In the genomic region with DNA sequence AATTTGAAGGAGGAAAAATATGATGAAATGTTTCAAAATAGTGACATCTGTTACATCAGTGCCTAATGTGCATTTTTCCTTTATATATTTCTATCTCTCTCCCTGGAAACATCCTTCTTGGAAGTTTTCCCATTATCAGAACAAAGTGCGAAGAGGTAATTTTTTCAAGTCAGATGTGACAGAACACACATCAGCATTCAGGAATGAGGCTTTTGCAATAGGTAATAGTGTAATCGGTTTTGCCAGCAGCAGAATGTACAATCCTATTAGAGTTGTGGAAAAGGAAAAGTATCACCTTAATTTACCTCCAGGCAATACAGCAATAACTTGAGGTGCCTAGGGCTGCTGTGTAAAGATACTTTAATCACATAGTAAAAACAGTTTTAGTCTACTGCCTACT, we compare ENCODE assay signal across 15 cellular contexts.
"Had no signal": no experiment of that assay in that cellular context is flagged by ENCODE, and none has a peak within 500 bp of the region (broad histone marks: within the 10 kb centered on the region; RNA-seq: fewer than 3 reads in every experiment).

No MANE protein-coding gene starts in this region.

- H3K4me3 Mint-ChIP-seq: activated naive CD4-positive, alpha-beta T cell treated with anti-CD3 and anti-CD28 coated beads, Interleukin-2, amount 50 U/mL, for 24 hours; activated T-cell treated with anti-CD3 and anti-CD28 coated beads, Interleukin-2, amount 50 U/mL, for 72 hours; naive thymus-derived CD4-positive, alpha-beta T cell; stimulated activated memory B cell treated with anti-CD40 and anti-IgM and Interleukin-4, amounts not matched to agents 10 μg/mL and 1 μg/mL and 100 μg/mL, for 72 hours had no signal

- H3K4me1 ChIP-seq: adrenal gland, sigmoid colon, spleen had no signal

- H3K9me3 ChIP-seq: adrenal gland, pancreas, sigmoid colon, spleen had no signal

- H3K27me3 ChIP-seq: adrenal gland, pancreas, sigmoid colon, spleen had no signal

- H3K36me3 ChIP-seq: adrenal gland, pancreas, sigmoid colon, spleen had no signal

- H3K4me1 Mint-ChIP-seq: activated naive CD4-positive, alpha-beta T cell treated with anti-CD3 and anti-CD28 coated beads, Interleukin-2, amount 50 U/mL, for 24 hours; naive thymus-derived CD4-positive, alpha-beta T cell; stimulated activated memory B cell treated with anti-CD40 and anti-IgM and Interleukin-4, amounts not matched to agents 10 μg/mL and 1 μg/mL and 100 μg/mL, for 72 hours had no signal

- H3K27ac Mint-ChIP-seq: activated naive CD4-positive, alpha-beta T cell treated with anti-CD3 and anti-CD28 coated beads, Interleukin-2, amount 50 U/mL, for 24 hours; activated T-cell treated with anti-CD3 and anti-CD28 coated beads, Interleukin-2, amount 50 U/mL, for 72 hours; naive thymus-derived CD4-positive, alpha-beta T cell; stimulated activated memory B cell treated with anti-CD40 and anti-IgM and Interleukin-4, amounts not matched to agents 10 μg/mL and 1 μg/mL and 100 μg/mL, for 72 hours had no signal

- H3K27me3 Mint-ChIP-seq: activated naive CD4-positive, alpha-beta T cell treated with anti-CD3 and anti-CD28 coated beads, Interleukin-2, amount 50 U/mL, for 24 hours; naive thymus-derived CD4-positive, alpha-beta T cell; stimulated activated memory B cell treated with anti-CD40 and anti-IgM and Interleukin-4, amounts not matched to agents 10 μg/mL and 1 μg/mL and 100 μg/mL, for 72 hours had no signal

- H3K27ac ChIP-seq: adrenal gland, dorsolateral prefrontal cortex, pancreas, sigmoid colon, spleen had no signal

- H3K4me3 ChIP-seq: adrenal gland, dorsolateral prefrontal cortex, pancreas, sigmoid colon, spleen had no signal

- DNase-seq: activated CD4-positive, alpha-beta T cell treated with anti-CD3 and anti-CD28 coated beads, Interleukin-2, amount 50 U/mL, for 4 hours; activated gamma-delta T cell; activated T-cell treated with anti-CD3 and anti-CD28 coated beads, Interleukin-2, amount 50 U/mL, for 72 hours; adrenal gland; dorsolateral prefrontal cortex; erythroblast; head of caudate nucleus; mesendoderm; naive thymus-derived CD4-positive, alpha-beta T cell; pancreas; sigmoid colon; spleen; stimulated activated CD4-positive, alpha-beta T cell treated with anti-CD3 and anti-CD28 coated beads, Interleukin-4, amount 100 ng/mL, for 4 hours had no signal

- H3K9me3 Mint-ChIP-seq: activated naive CD4-positive, alpha-beta T cell treated with anti-CD3 and anti-CD28 coated beads, Interleukin-2, amount 50 U/mL, for 24 hours; stimulated activated memory B cell treated with anti-CD40 and anti-IgM and Interleukin-4, amounts not matched to agents 10 μg/mL and 1 μg/mL and 100 μg/mL, for 72 hours had no signal

- H3K36me3 Mint-ChIP-seq: activated naive CD4-positive, alpha-beta T cell treated with anti-CD3 and anti-CD28 coated beads, Interleukin-2, amount 50 U/mL, for 24 hours; naive thymus-derived CD4-positive, alpha-beta T cell; stimulated activated memory B cell treated with anti-CD40 and anti-IgM and Interleukin-4, amounts not matched to agents 10 μg/mL and 1 μg/mL and 100 μg/mL, for 72 hours had no signal

- ATAC-seq: activated T-cell treated with anti-CD3 and anti-CD28 coated beads, Interleukin-2, amount 50 U/mL, for 72 hours; naive thymus-derived CD4-positive, alpha-beta T cell; pancreas; stimulated activated memory B cell treated with anti-CD40 and anti-IgM and Interleukin-4, amounts not matched to agents 10 μg/mL and 1 μg/mL and 100 μg/mL, for 72 hours had no signal
